In the genomic region with DNA sequence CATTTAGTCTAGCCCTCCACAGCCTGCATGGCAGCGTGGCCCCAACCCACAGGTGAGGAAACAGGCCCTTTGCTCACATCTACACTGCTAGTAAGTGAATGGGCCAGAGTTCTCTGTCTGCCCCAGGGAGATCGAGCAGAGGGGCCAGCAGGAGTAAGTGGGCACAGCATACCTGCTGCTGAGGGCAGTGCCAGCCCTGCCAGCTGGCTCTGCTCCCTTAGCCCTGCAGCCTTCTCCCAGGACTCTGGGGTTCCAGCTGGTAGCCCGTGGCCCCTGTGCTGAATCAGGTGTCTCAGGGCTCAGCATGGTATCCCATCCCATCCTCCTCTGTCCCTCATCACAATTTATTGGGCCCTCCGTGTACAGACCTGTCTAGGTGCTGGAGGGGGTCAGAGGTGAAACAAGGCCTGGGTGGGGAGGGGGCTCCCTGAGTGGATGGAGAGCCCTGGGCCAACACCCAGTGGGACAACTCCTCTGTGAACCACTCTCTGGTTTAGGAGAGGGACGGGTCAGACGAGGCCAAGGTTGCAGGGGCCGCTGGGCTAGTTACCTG, we compare ENCODE assay signal across 20 cellular contexts.
DNase-seq lines count a peak whose midpoint lies in the region; ATAC-seq and TF ChIP-seq lines count a peak whose summit lies in the region.
"Had no signal": no experiment of that assay in that cellular context is flagged by ENCODE, and none has a peak within 500 bp of the region (broad histone marks: within the 10 kb centered on the region; RNA-seq: fewer than 3 reads in every experiment).

No MANE protein-coding gene starts in this region.

- no peak overlapping the region for H3K4me3 Mint-ChIP-seq in chondrocyte (ENCODE audit: unreplicated experiment)
- H3K4me3 Mint-ChIP-seq in stimulated activated effector memory CD8-positive, alpha-beta T cell treated with anti-CD3 and anti-CD28 coated beads, Interleukin-12 subunit alpha, Interleukin-12 subunit beta, amount 100 ng/mL, for 72 hours: no peak overlapping the region
- H3K4me3 Mint-ChIP-seq: CD4-positive, CD25-positive, alpha-beta regulatory T cell; CD8-positive, alpha-beta memory T cell had no signal

- H2BK5ac ChIP-seq in neuronal stem cell (ENCODE audit: low read length): no peak overlapping the region

- peaks cover 25% of the 10 kb centered on the region for H3K4me1 Mint-ChIP-seq in chondrocyte (ENCODE audit: low read depth)
- peaks cover 17% of the 10 kb centered on the region for H3K4me1 Mint-ChIP-seq in stimulated activated effector memory CD8-positive, alpha-beta T cell treated with anti-CD3 and anti-CD28 coated beads, Interleukin-12 subunit alpha, Interleukin-12 subunit beta, amount 100 ng/mL, for 72 hours

- H3K9ac ChIP-seq in neuronal stem cell (ENCODE audit: low read depth, low read length, poor library complexity): no peak overlapping the region
- H3K9ac ChIP-seq: GM23248 had no signal

- H3K36me3 ChIP-seq in left ventricle myocardium inferior (no peaks in the 10 kb centered on the region), neuronal stem cell (replicated peaks in 1 of 2; ENCODE audit: control insufficient read depth in 2 of 2, insufficient read depth in 2 of 2, low read length in 2 of 2) (no peaks in the 10 kb centered on the region)
- H3K36me3 ChIP-seq: HAP-1 had no signal

- H2BK120ac ChIP-seq in neuronal stem cell (ENCODE audit: low read depth, low read length): no peak overlapping the region

- no peak overlapping the region for H3K4me2 ChIP-seq in neuronal stem cell (ENCODE audit: insufficient read depth, low read length, poor library complexity, severe bottlenecking)

- H2BK15ac ChIP-seq in neuronal stem cell (ENCODE audit: low read length): no peak overlapping the region

- no peaks in the 10 kb centered on the region for H3K9me3 Mint-ChIP-seq in chondrocyte (ENCODE audit: low read depth)
- no peaks in the 10 kb centered on the region for H3K9me3 Mint-ChIP-seq in stimulated activated effector memory CD8-positive, alpha-beta T cell treated with anti-CD3 and anti-CD28 coated beads, Interleukin-12 subunit alpha, Interleukin-12 subunit beta, amount 100 ng/mL, for 72 hours
- H3K9me3 Mint-ChIP-seq: CD4-positive, CD25-positive, alpha-beta regulatory T cell; CD8-positive, alpha-beta memory T cell had no signal

- intact Hi-C loops in left ventricle myocardium inferior (cut with micrococcal nuclease) (no loop called here), left ventricle myocardium superior (cut with micrococcal nuclease) (no loop called here)

- H3K18ac ChIP-seq in neuronal stem cell (ENCODE audit: low read length): peak overlapping the region; percentile 25

- no peaks in the 10 kb centered on the region for H3K79me1 ChIP-seq in neuronal stem cell (ENCODE audit: low read depth, low read length)

- TF ChIP-seq CTCF in left ventricle myocardium inferior (IDR thresholded peaks at IDR 0.05; ENCODE audit: borderline replicate concordance) (no peak), chondrocyte (IDR thresholded peaks at IDR 0.05) (no peak)

- DNase-seq in left ventricle myocardium inferior: no peak
- no peak for DNase-seq in left ventricle myocardium superior
- peak; percentile 55 for DNase-seq in chondrocyte (ENCODE audit: low spot score)
- no peak for DNase-seq in neuronal stem cell (ENCODE audit: low spot score)
- no peak for DNase-seq in stimulated activated effector memory CD8-positive, alpha-beta T cell treated with anti-CD3 and anti-CD28 coated beads, Interleukin-12 subunit alpha, Interleukin-12 subunit beta, amount 100 ng/mL, for 72 hours (ENCODE audit: low spot score in 2 of 2)
- DNase-seq in NCI-H1048 (lab: John Stamatoyannopoulos, UW): no peak
- DNase-seq: ACHN; BE2C; C1 segment of cervical spinal cord; CD4-positive, CD25-positive, alpha-beta regulatory T cell; CD8-positive, alpha-beta memory T cell; COR-L47; DMS 273 treated with DMSO at 0.1 percent for 48 hours; DMS53; DND-41; EL; GM23248 had no signal

- H3K4me1 ChIP-seq in left ventricle myocardium inferior: peaks cover 90% of the 10 kb centered on the region
- peaks cover 0 to 5% of the 10 kb centered on the region in 2 donors for H3K4me1 ChIP-seq in neuronal stem cell (ENCODE audit: control insufficient read depth in 2 of 2, insufficient read depth in 1 of 2, low read depth in 1 of 2, low read length in 2 of 2)
- H3K4me1 ChIP-seq: HAP-1 had no signal

- H3K27ac Mint-ChIP-seq in chondrocyte (ENCODE audit: unreplicated experiment): no peak overlapping the region
- H3K27ac Mint-ChIP-seq in stimulated activated effector memory CD8-positive, alpha-beta T cell treated with anti-CD3 and anti-CD28 coated beads, Interleukin-12 subunit alpha, Interleukin-12 subunit beta, amount 100 ng/mL, for 72 hours: peak overlapping the region; percentile 68

- H2AFZ ChIP-seq in neuronal stem cell (ENCODE audit: low read length): no peak overlapping the region
- H2AFZ ChIP-seq: GM23248 had no signal

- H3K27me3 Mint-ChIP-seq in chondrocyte (ENCODE audit: low read depth): no peaks in the 10 kb centered on the region
- H3K27me3 Mint-ChIP-seq: CD4-positive, CD25-positive, alpha-beta regulatory T cell; CD8-positive, alpha-beta memory T cell had no signal

- H4K91ac ChIP-seq in neuronal stem cell (ENCODE audit: low read depth, low read length, poor library complexity): no peak overlapping the region

- no peak overlapping the region for H3K4ac ChIP-seq in neuronal stem cell (ENCODE audit: low read length)

- peak overlapping the region; percentile 23 for H3K23ac ChIP-seq in neuronal stem cell (ENCODE audit: low read depth, low read length, poor library complexity)

- H3K27ac ChIP-seq in left ventricle myocardium inferior (replicated peaks): peak overlapping the region; percentile 90
- H3K27ac ChIP-seq in neuronal stem cell (replicated peaks; ENCODE audit: low read length): no peak overlapping the region
- H3K27ac ChIP-seq: GM23248 had no signal

- WGBS in neuronal stem cell (ENCODE audit: extremely low coverage in 2 of 2, insufficient read length in 2 of 2, insufficient replicate concordance in 1 of 2), 2 donors: no CpG with 5 or more reads among the region's 7 CpGs

- no peaks in the 10 kb centered on the region for H3K27me3 ChIP-seq in left ventricle myocardium inferior (ENCODE audit: low read depth)
- H3K27me3 ChIP-seq in neuronal stem cell (ENCODE audit: control insufficient read depth in 3 of 3, insufficient read depth in 3 of 3, low read depth in 1 of 3, low read length in 3 of 3): no peaks in the 10 kb centered on the region
- H3K27me3 ChIP-seq: BE2C had no signal

- ATAC-seq in left ventricle myocardium superior: no peak
- ATAC-seq in stimulated activated effector memory CD8-positive, alpha-beta T cell treated with anti-CD3 and anti-CD28 coated beads, Interleukin-12 subunit alpha, Interleukin-12 subunit beta, amount 100 ng/mL, for 72 hours: no peak
- ATAC-seq in GM21737 (IDR thresholded peaks at IDR 0.05; ENCODE audit: unreplicated experiment): no peak
- ATAC-seq: GM12878 had no signal

- H2BK12ac ChIP-seq in neuronal stem cell (ENCODE audit: low read length): no peak overlapping the region

- H4K8ac ChIP-seq in neuronal stem cell (ENCODE audit: low read depth, low read length): no peak overlapping the region

- H2AK5ac ChIP-seq in neuronal stem cell (ENCODE audit: low read depth, low read length): peak overlapping the region; percentile 44

- H3K4me3 ChIP-seq in left ventricle myocardium inferior (no peak overlapping the region), neuronal stem cell (ENCODE audit: low read length in 2 of 2) (no peak overlapping the region)
- H3K4me3 ChIP-seq: GM12878, GM23248, HAP-1 had no signal

- no peaks in the 10 kb centered on the region for H3K9me3 ChIP-seq in left ventricle myocardium inferior (replicated peaks)
- H3K9me3 ChIP-seq in neuronal stem cell (replicated peaks in 1 of 2; ENCODE audit: control insufficient read depth in 2 of 2, insufficient read depth in 1 of 2, low read depth in 1 of 2, low read length in 2 of 2): no peaks in the 10 kb centered on the region
- H3K9me3 ChIP-seq: BE2C, HAP-1 had no signal

- H3K36me3 Mint-ChIP-seq in chondrocyte (ENCODE audit: low read depth): peaks cover 5% of the 10 kb centered on the region
- H3K36me3 Mint-ChIP-seq in stimulated activated effector memory CD8-positive, alpha-beta T cell treated with anti-CD3 and anti-CD28 coated beads, Interleukin-12 subunit alpha, Interleukin-12 subunit beta, amount 100 ng/mL, for 72 hours: no peaks in the 10 kb centered on the region

- peak overlapping the region; percentile 27 for H3K14ac ChIP-seq in neuronal stem cell (ENCODE audit: low read length)
